25 cellular contexts compared by ENCODE assay signal in the genomic region with DNA sequence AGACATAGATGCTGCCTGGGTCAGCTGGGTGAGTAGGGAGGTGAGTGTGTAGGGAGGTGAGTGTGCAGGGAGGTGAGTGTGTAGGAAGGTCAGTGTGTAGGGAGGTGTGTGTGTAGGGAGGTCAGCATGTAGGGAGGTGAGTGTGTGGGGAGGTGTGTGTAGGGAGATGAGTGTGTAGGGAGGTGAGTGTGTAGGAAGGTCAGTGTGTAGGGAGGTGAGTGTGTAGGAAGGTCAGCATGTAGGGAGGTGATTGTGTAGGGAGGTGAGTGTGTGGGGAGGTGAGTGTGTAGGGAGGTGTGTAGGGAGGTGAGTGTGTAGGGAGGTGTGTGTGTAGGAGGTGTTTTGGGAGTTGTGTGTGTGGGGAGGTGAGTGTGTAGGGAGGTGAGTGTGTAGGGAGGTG.
"Had no signal": no experiment of that assay in that cellular context is flagged by ENCODE, and none has a peak within 500 bp of the region (broad histone marks: within the 10 kb centered on the region; RNA-seq: fewer than 3 reads in every experiment).

No MANE protein-coding gene starts in this region.

- FAIRE-seq: endometrium, islet of Langerhans, keratinocyte had no signal

- H3K4me3 ChIP-seq: colonic mucosa, esophagus squamous epithelium, gastrocnemius medialis, heart right ventricle, left lung, lower lobe of right lung, mucosa of descending colon had no signal

- H3K36me3 ChIP-seq: colonic mucosa, esophagus squamous epithelium, gastrocnemius medialis, heart right ventricle, left lung, lower lobe of right lung had no signal

- H3K4me1 ChIP-seq: colonic mucosa, esophagus squamous epithelium, gastrocnemius medialis, heart right ventricle, left lung, lower lobe of right lung had no signal

- DNase-seq: cortex of kidney; effector CD8-positive, alpha-beta T cell; effector memory CD8-positive, alpha-beta T cell; endodermal cell; erythroblast; esophagus squamous epithelium; foreskin fibroblast; foreskin melanocyte; gastrocnemius medialis; glutamatergic neuron; head of caudate nucleus; hippocampal formation; kidney glomerular epithelial cell; lower lobe of right lung; mesenchymal stem cell had no signal

- H3K9me3 ChIP-seq: colonic mucosa, esophagus squamous epithelium, gastrocnemius medialis, heart right ventricle, left lung, lower lobe of right lung, mucosa of descending colon had no signal

- ATAC-seq: effector memory CD8-positive, alpha-beta T cell; esophagus mucosa; gastrocnemius medialis; heart right ventricle; left lung; left ventricle myocardium superior; lower lobe of right lung had no signal

- H3K27me3 ChIP-seq: colonic mucosa had no signal

- H3K27ac ChIP-seq: colonic mucosa, epithelial cell of prostate, esophagus squamous epithelium, gastrocnemius medialis, heart right ventricle, left lung, lower lobe of right lung had no signal
